1 cellular context compared by ENCODE assay signal in the genomic region with DNA sequence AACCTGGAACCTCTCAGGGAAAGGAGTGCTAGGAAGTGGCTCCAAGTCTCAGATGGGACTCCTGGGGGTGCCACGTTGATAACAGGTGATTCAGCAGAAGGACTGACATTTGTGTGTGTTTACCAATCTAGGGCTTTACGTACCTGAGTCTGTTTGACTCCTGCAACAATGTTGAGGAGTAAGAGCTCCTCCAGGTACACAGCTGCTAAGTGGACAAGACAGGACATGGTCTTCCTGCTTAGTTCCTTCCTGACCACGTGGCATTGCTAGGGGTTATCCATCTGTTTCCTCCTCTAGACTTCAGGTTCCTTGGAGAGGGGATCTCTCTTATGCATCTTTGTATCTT.
TF ChIP-seq lines count a peak whose summit lies in the region.

No MANE protein-coding gene starts in this region.

TF ChIP-seq in H1, 55 proteins besides CTCF, POLR2A, EP300 and RAD21:
- no peak for TF ChIP-seq NRF1 (IDR thresholded peaks at IDR 0.05; ENCODE audit: low read depth, low read length)
- no peak for TF ChIP-seq SUZ12 (IDR thresholded peaks at IDR 0.05; ENCODE audit: low read length)
- TF ChIP-seq RXRA (IDR thresholded peaks at IDR 0.05; ENCODE audit: insufficient read depth, low read depth, low read length): no peak
- no peak for TF ChIP-seq PHF8 (conservative IDR thresholded peaks at IDR 0.05; ENCODE audit: low read depth, low read length)
- TF ChIP-seq JUN (IDR thresholded peaks at IDR 0.05; ENCODE audit: low read depth, low read length): no peak
- no peak for TF ChIP-seq CHD2 (IDR thresholded peaks at IDR 0.05; ENCODE audit: low read length)
- no peak for TF ChIP-seq JUND (IDR thresholded peaks at IDR 0.05; ENCODE audit: low read length)
- TF ChIP-seq TBP (IDR thresholded peaks at IDR 0.05; ENCODE audit: low read depth, low read length): no peak
- no peak for TF ChIP-seq TEAD4 (IDR thresholded peaks at IDR 0.05; ENCODE audit: low read depth, low read length)
- TF ChIP-seq FOSL1 (IDR thresholded peaks at IDR 0.05; ENCODE audit: insufficient read depth, low read depth, low read length): no peak
- no peak for TF ChIP-seq CBX5 (IDR thresholded peaks at IDR 0.05; ENCODE audit: low read depth, low read length)
- TF ChIP-seq TAF7 (optimal IDR thresholded peaks at IDR 0.05; ENCODE audit: borderline replicate concordance, low read depth, low read length): no peak
- no peak for TF ChIP-seq ASH2L (IDR thresholded peaks at IDR 0.05; ENCODE audit: low read length)
- no peak for TF ChIP-seq BRCA1 (IDR thresholded peaks at IDR 0.05; ENCODE audit: low read depth, low read length)
- TF ChIP-seq HDAC2 (IDR thresholded peaks at IDR 0.05; ENCODE audit: borderline replicate concordance in 1 of 2, low read depth in 2 of 2, low read length in 2 of 2): no peak
- TF ChIP-seq KDM5A (IDR thresholded peaks at IDR 0.05; ENCODE audit: low read length): no peak
- no peak for TF ChIP-seq RFX5 (IDR thresholded peaks at IDR 0.05; ENCODE audit: borderline replicate concordance, low read depth, low read length)
- no peak for TF ChIP-seq SP4 (IDR thresholded peaks at IDR 0.05; ENCODE audit: low read length)
- TF ChIP-seq SRF (IDR thresholded peaks at IDR 0.05; ENCODE audit: low read depth, low read length): no peak
- TF ChIP-seq SAP30 (IDR thresholded peaks at IDR 0.05; ENCODE audit: insufficient read depth, insufficient replicate concordance, low read length): no peak
